In the genomic region with DNA sequence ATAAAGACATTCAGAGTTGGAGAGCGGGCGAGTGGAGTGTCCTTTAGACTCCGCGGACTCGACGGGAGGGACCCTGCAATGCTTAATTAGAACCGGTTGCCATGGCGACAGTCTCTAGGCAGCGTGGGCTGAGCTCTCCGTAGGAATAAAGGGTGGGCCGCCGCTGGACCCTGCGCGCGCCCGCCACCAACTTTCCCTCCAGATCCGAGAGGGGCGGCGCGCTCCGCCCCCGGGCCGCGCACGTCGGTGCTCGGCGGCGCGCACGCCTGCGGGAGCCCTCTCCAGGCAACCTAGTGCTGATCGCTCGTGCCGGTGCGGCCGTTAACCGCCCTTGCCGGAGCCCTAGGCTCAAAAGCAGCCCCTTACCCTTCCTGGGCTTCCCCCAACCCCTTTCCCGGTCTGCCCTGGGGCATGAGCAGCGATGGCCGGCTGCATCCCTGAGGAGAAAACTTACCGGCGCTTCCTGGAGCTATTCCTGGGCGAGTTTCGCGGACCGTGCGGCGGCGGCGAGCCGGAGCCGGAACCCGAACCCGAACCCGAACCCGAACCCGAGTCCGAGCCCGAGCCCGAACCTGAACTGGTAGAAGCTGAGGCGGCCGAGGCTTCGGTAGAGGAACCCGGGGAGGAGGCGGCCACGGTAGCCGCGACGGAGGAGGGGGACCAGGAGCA, we compare ENCODE assay signal across 8 cellular contexts. TPM values are rescaled to one million over a fixed set of nuclear protein-coding genes. Genes with fewer than 3 reads are reported as not detected.
DNase-seq lines count a peak whose midpoint lies in the region; ATAC-seq, FAIRE-seq and TF ChIP-seq lines count a peak whose summit lies in the region.

A gene (plus strand): TSS at position 278 of the 669 bp plus-strand sequence.

- H3K79me2 ChIP-seq in OCI-LY1 (ENCODE audit: insufficient read depth, low read length) = no peaks in the 10 kb centered on the region

- TF ChIP-seq CTCF in D721Med (IDR thresholded peaks at IDR 0.05; ENCODE audit: insufficient read depth, missing control alignments) = no peak
- no peak for TF ChIP-seq CTCF in OCI-LY1 (IDR thresholded peaks at IDR 0.05; ENCODE audit: low read length)
- no peak for TF ChIP-seq CTCF in fibroblast of villous mesenchyme (IDR thresholded peaks at IDR 0.05; ENCODE audit: insufficient read depth, low read depth, low read length)
- TF ChIP-seq CTCF in nephron (IDR thresholded peaks at IDR 0.05; ENCODE audit: unreplicated experiment in 3 of 3) = no peak
- TF ChIP-seq CTCF in suprapubic skin (IDR thresholded peaks at IDR 0.05) = no peak

- H3K4me3 ChIP-seq in OCI-LY1 (ENCODE audit: low read depth, low read length, poor library complexity, severe bottlenecking) (peak within 1 kb of the TSS; percentile 72), fibroblast of villous mesenchyme (ENCODE audit: low read depth, low read length) (peak within 1 kb of the TSS; percentile 64), suprapubic skin (peak within 1 kb of the TSS; percentile 62)

- H3K27ac ChIP-seq in OCI-LY1 (ENCODE audit: low read depth, low read length, poor library complexity, severe bottlenecking) (no peak within 1 kb of the TSS), suprapubic skin (no peak within 1 kb of the TSS)

- ATAC-seq in activated T-helper 17 cell treated with anti-CD3 and anti-CD28 coated beads, Interleukin-2, amount 50 U/mL, for 72 hours (replicated peaks) = peak; percentile 82
- ATAC-seq in HG03039 (IDR thresholded peaks at IDR 0.05; ENCODE audit: unreplicated experiment) = no peak

- H3K27me3 ChIP-seq in OCI-LY1 (ENCODE audit: insufficient read depth, low read length) (peaks cover 10% of the 10 kb centered on the region; the same call in 1 of the 2 replicates), suprapubic skin (peaks cover 42% of the 10 kb centered on the region)

- no peak for TF ChIP-seq EP300 in suprapubic skin (IDR thresholded peaks at IDR 0.05)

- no peaks in the 10 kb centered on the region for H3K9me3 ChIP-seq in OCI-LY1 (ENCODE audit: low read length)
- H3K9me3 ChIP-seq in suprapubic skin = no peaks in the 10 kb centered on the region

- DNase-seq in D721Med (ENCODE audit: insufficient read length, low spot score) = peak; percentile 71
- DNase-seq in HuH-7 (ENCODE audit: low spot score) = peak; percentile 91
- peak; percentile 40 for DNase-seq in fibroblast of villous mesenchyme (ENCODE audit: low read depth)
- no peak for DNase-seq in suprapubic skin (ENCODE audit: low spot score in 2 of 2)

- H3K36me3 ChIP-seq in OCI-LY1 (ENCODE audit: insufficient read depth, low read length) (no peaks in the 10 kb centered on the region), suprapubic skin (no peaks in the 10 kb centered on the region)

- peak within 1 kb of the TSS; percentile 59; the same call in 1 of the 2 replicates for H3K9ac ChIP-seq in OCI-LY1 (ENCODE audit: low read length)

- H3K27ac Mint-ChIP-seq in activated T-helper 17 cell treated with anti-CD3 and anti-CD28 coated beads, Interleukin-2, amount 50 U/mL, for 72 hours = no peak within 1 kb of the TSS
- peak within 1 kb of the TSS in 1 of 3 experiments; percentile 2 for H3K27ac Mint-ChIP-seq in nephron

- H3K9me2 ChIP-seq in OCI-LY1 (ENCODE audit: low read depth, low read length) = no peaks in the 10 kb centered on the region

- H3K27me3 Mint-ChIP-seq in activated T-helper 17 cell treated with anti-CD3 and anti-CD28 coated beads, Interleukin-2, amount 50 U/mL, for 72 hours = peaks cover 39% of the 10 kb centered on the region
- peaks cover 9% of the 10 kb centered on the region for H3K27me3 Mint-ChIP-seq in nephron (ENCODE audit: low read depth)

- no peak for TF ChIP-seq POLR2A in suprapubic skin (IDR thresholded peaks at IDR 0.05)

- FAIRE-seq in D721Med (lab: Jason Lieb, UNC) = no peak

- H2AFZ ChIP-seq in OCI-LY1 (ENCODE audit: low read length) = no peak within 1 kb of the TSS

- peaks cover 6% of the 10 kb centered on the region for H3K36me3 Mint-ChIP-seq in activated T-helper 17 cell treated with anti-CD3 and anti-CD28 coated beads, Interleukin-2, amount 50 U/mL, for 72 hours (ENCODE audit: low read depth)
- H3K36me3 Mint-ChIP-seq in nephron (ENCODE audit: low read depth) = no peaks in the 10 kb centered on the region

- H3F3A ChIP-seq in OCI-LY1 (ENCODE audit: insufficient read depth, low read length) = no peaks in the 10 kb centered on the region; the same call in 1 of the 2 replicates

- H3K4me1 ChIP-seq in OCI-LY1 (ENCODE audit: insufficient read depth, low read length, severe bottlenecking) = peaks cover 10% of the 10 kb centered on the region
- peaks cover 18% of the 10 kb centered on the region for H3K4me1 ChIP-seq in suprapubic skin

- H3K4me2 ChIP-seq in OCI-LY1 (ENCODE audit: low read length) = peak within 1 kb of the TSS; percentile 90

- H3K4me1 Mint-ChIP-seq in activated T-helper 17 cell treated with anti-CD3 and anti-CD28 coated beads, Interleukin-2, amount 50 U/mL, for 72 hours = peaks cover 7% of the 10 kb centered on the region
- H3K4me1 Mint-ChIP-seq in nephron = peaks cover 16% of the 10 kb centered on the region

- 3% methylated on average over 52 of the region's 71 CpGs for WGBS in suprapubic skin

- no peaks in the 10 kb centered on the region for H4K20me1 ChIP-seq in OCI-LY1 (ENCODE audit: insufficient read depth, low read length)

- peak within 1 kb of the TSS; percentile 85 for H3K4me3 Mint-ChIP-seq in activated T-helper 17 cell treated with anti-CD3 and anti-CD28 coated beads, Interleukin-2, amount 50 U/mL, for 72 hours
- H3K4me3 Mint-ChIP-seq in nephron = peak within 1 kb of the TSS; percentile 92 to 97 (median 96)

- H3K9me3 Mint-ChIP-seq in activated T-helper 17 cell treated with anti-CD3 and anti-CD28 coated beads, Interleukin-2, amount 50 U/mL, for 72 hours = no peaks in the 10 kb centered on the region
- H3K9me3 Mint-ChIP-seq in nephron = no peaks in the 10 kb centered on the region

RNA-seq across cellular contexts. Expression of the gene that starts here (rescaled TPM):
- under 1 TPM; 0.08 to 0.17 TPM for total RNA-seq in activated T-helper 17 cell treated with anti-CD3 and anti-CD28 coated beads, Interleukin-2, amount 50 U/mL, for 72 hours
- under 0.01 TPM in 2 replicates for total RNA-seq in fibroblast of villous mesenchyme
- total RNA-seq in suprapubic skin = under 1 TPM in 2 of 4 donors, not detected in 2; 0.08 to 0.11 TPM

Comparison
In these comparisons a context has a peak if more than half of its experiments do, and no peak if none do; other contexts are left out.
1. Peak in ATAC-seq in activated T-helper 17 cell treated with anti-CD3 and anti-CD28 coated beads, Interleukin-2, amount 50 U/mL, for 72 hours; RNA of the gene not detected or under 1 TPM.
2. Peak in DNase-seq and H3K4me3 ChIP-seq in fibroblast of villous mesenchyme; RNA of the gene not detected or under 1 TPM.
3. DNase-seq: peak in D721Med (single experiment) and HuH-7 (single experiment); none in suprapubic skin (0 of 2).
4. Peak in every context shown above with its lines, with median percentiles within 50 percentile points of each other: H3K4me3 ChIP-seq.